Comparison of ENCODE assay signal across 23 cellular contexts in the genomic region with DNA sequence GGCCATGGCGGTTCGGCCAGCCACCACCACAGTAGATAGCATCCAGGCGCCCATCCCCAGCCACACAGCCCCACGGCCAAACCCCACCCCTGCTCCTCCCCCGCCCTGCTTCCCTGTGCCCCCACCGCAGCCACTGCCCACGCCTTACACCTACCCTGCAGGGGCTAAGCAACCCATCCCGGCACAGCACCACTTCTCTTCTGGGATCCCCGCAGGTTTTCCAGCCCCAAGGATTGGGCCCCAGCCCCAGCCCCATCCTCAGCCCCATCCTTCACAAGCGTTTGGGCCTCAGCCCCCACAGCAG. TPM values are rescaled to one million over a fixed set of nuclear protein-coding genes. Genes with fewer than 3 reads are reported as not detected.
DNase-seq lines count a peak whose midpoint lies in the region; ATAC-seq lines count a peak whose summit lies in the region.
"Had no signal": no experiment of that assay in that cellular context is flagged by ENCODE, and none has a peak within 500 bp of the region (broad histone marks: within the 10 kb centered on the region; RNA-seq: fewer than 3 reads in every experiment).

No MANE protein-coding gene starts in this region.

- H3K4ac ChIP-seq in neuronal stem cell (ENCODE audit: low read length): no peak overlapping the region

- H2BK12ac ChIP-seq in neuronal stem cell (ENCODE audit: low read length): no peak overlapping the region

- peaks cover 4% of the 10 kb centered on the region for H3K4me1 Mint-ChIP-seq in T-helper 2 cell treated with Interferon-gamma antibody and Interleukin-4, amounts not matched to agents 5 μg/mL and 100 μg/mL, for 36 hours (ENCODE audit: low read depth)
- H3K4me1 Mint-ChIP-seq in T-helper 17 cell: peaks cover 13% of the 10 kb centered on the region

- no peaks in the 10 kb centered on the region for H3K9me3 Mint-ChIP-seq in T-helper 2 cell treated with Interferon-gamma antibody and Interleukin-4, amounts not matched to agents 5 μg/mL and 100 μg/mL, for 36 hours
- H3K9me3 Mint-ChIP-seq: CD4-positive, CD25-positive, alpha-beta regulatory T cell; CD8-positive, alpha-beta T cell; H9; HFFc6 had no signal

- H2BK15ac ChIP-seq in neuronal stem cell (ENCODE audit: low read length): no peak overlapping the region

- no peak overlapping the region for H2BK120ac ChIP-seq in neuronal stem cell (ENCODE audit: low read depth, low read length)

- WGBS in neuronal stem cell (ENCODE audit: extremely low coverage in 2 of 2, insufficient read length in 2 of 2, insufficient replicate concordance in 1 of 2), 2 donors: no CpG with 5 or more reads among the region's 10 CpGs

- H3K9me3 ChIP-seq in T-helper 17 cell (ENCODE audit: control insufficient read depth, low read length, poor library complexity, severe bottlenecking) (no peaks in the 10 kb centered on the region), neuronal stem cell (replicated peaks in 1 of 2; ENCODE audit: control insufficient read depth in 2 of 2, insufficient read depth in 1 of 2, low read depth in 1 of 2, low read length in 2 of 2) (peaks cover 0 to 2% of the 10 kb centered on the region in 2 donors)
- H3K9me3 ChIP-seq: BLaER1, Caco-2 had no signal

- H3K23ac ChIP-seq in neuronal stem cell (ENCODE audit: low read depth, low read length, poor library complexity): no peak overlapping the region

- H2AFZ ChIP-seq in neuronal stem cell (ENCODE audit: low read length): no peak overlapping the region

- no peaks in the 10 kb centered on the region for H3K27me3 Mint-ChIP-seq in T-helper 2 cell treated with Interferon-gamma antibody and Interleukin-4, amounts not matched to agents 5 μg/mL and 100 μg/mL, for 36 hours (ENCODE audit: low read depth)
- H3K27me3 Mint-ChIP-seq in T-helper 17 cell: no peaks in the 10 kb centered on the region
- H3K27me3 Mint-ChIP-seq: B cell; CD4-positive, CD25-positive, alpha-beta regulatory T cell had no signal

- no peak overlapping the region for H3K14ac ChIP-seq in neuronal stem cell (ENCODE audit: low read length)

- no peak overlapping the region for H2AK5ac ChIP-seq in neuronal stem cell (ENCODE audit: low read depth, low read length)

- H4K8ac ChIP-seq in neuronal stem cell (ENCODE audit: low read depth, low read length): no peak overlapping the region

- no peak for DNase-seq in T-helper 2 cell treated with Interferon-gamma antibody and Interleukin-4, amounts not matched to agents 5 μg/mL and 100 μg/mL, for 36 hours (ENCODE audit: low spot score)
- DNase-seq in T-helper 2 cell (no peak), D341Med (ENCODE audit: low spot score) (peak; percentile 16), T-helper 17 cell (no peak), neuronal stem cell (ENCODE audit: low spot score) (no peak), H4 (ENCODE audit: low spot score) (no peak), GDM1 (lab: John Stamatoyannopoulos, UW) (no peak), midbrain (lab: John Stamatoyannopoulos, UW) (no peak)
- DNase-seq: Caco-2; CD4-positive, CD25-positive, alpha-beta regulatory T cell; CD8-positive, alpha-beta T cell; DMS 273 treated with DMSO at 0.1 percent for 48 hours; DMS79; EL; GF-D8; GOT3; H9; HFFc6 had no signal

- H3K36me3 Mint-ChIP-seq in T-helper 2 cell treated with Interferon-gamma antibody and Interleukin-4, amounts not matched to agents 5 μg/mL and 100 μg/mL, for 36 hours (ENCODE audit: low read depth): peaks cover 25% of the 10 kb centered on the region
- H3K36me3 Mint-ChIP-seq in T-helper 17 cell (ENCODE audit: low read depth): peaks cover 4% of the 10 kb centered on the region

- no peak overlapping the region for H3K4me3 ChIP-seq in neuronal stem cell (ENCODE audit: low read length in 2 of 2)
- H3K4me3 ChIP-seq: BLaER1 had no signal

- no peak overlapping the region for H3K4me3 Mint-ChIP-seq in T-helper 2 cell treated with Interferon-gamma antibody and Interleukin-4, amounts not matched to agents 5 μg/mL and 100 μg/mL, for 36 hours
- H3K4me3 Mint-ChIP-seq in T-helper 17 cell: peak overlapping the region; percentile 64
- H3K4me3 Mint-ChIP-seq: B cell; CD4-positive, CD25-positive, alpha-beta regulatory T cell; CD8-positive, alpha-beta T cell; H9; HFFc6 had no signal

- no peak overlapping the region for H3K4me2 ChIP-seq in neuronal stem cell (ENCODE audit: insufficient read depth, low read length, poor library complexity, severe bottlenecking)
- H3K4me2 ChIP-seq: BLaER1 had no signal

- ATAC-seq in T-helper 17 cell: no peak
- ATAC-seq: CD8-positive, alpha-beta T cell; HCT116 had no signal

- H3K18ac ChIP-seq in neuronal stem cell (ENCODE audit: low read length): no peak overlapping the region

- H3K36me3 ChIP-seq in neuronal stem cell (replicated peaks in 1 of 2; ENCODE audit: control insufficient read depth in 2 of 2, insufficient read depth in 2 of 2, low read length in 2 of 2): peaks cover 63 to 86% of the 10 kb centered on the region in 2 donors

- no peak overlapping the region for H4K91ac ChIP-seq in neuronal stem cell (ENCODE audit: low read depth, low read length, poor library complexity)

- H3K27ac ChIP-seq in neuronal stem cell (replicated peaks; ENCODE audit: low read length): no peak overlapping the region
- H3K27ac ChIP-seq: 22Rv1, BLaER1, C4-2B had no signal

- peaks cover 0 to 1% of the 10 kb centered on the region in 2 donors for H3K4me1 ChIP-seq in neuronal stem cell (ENCODE audit: control insufficient read depth in 2 of 2, insufficient read depth in 1 of 2, low read depth in 1 of 2, low read length in 2 of 2)

- peak overlapping the region; percentile 8 for H3K27ac Mint-ChIP-seq in T-helper 2 cell treated with Interferon-gamma antibody and Interleukin-4, amounts not matched to agents 5 μg/mL and 100 μg/mL, for 36 hours
- no peak overlapping the region for H3K27ac Mint-ChIP-seq in T-helper 17 cell
- H3K27ac Mint-ChIP-seq: B cell; CD4-positive, CD25-positive, alpha-beta regulatory T cell; CD8-positive, alpha-beta T cell; H9; HFFc6 had no signal

- H3K9ac ChIP-seq in neuronal stem cell (ENCODE audit: low read depth, low read length, poor library complexity): no peak overlapping the region
- H3K9ac ChIP-seq: BLaER1 had no signal

- H3K27me3 ChIP-seq in neuronal stem cell (ENCODE audit: control insufficient read depth in 3 of 3, insufficient read depth in 3 of 3, low read depth in 1 of 3, low read length in 3 of 3): no peaks in the 10 kb centered on the region
- H3K27me3 ChIP-seq: BLaER1 had no signal

- peak overlapping the region; percentile 39 for H2BK5ac ChIP-seq in neuronal stem cell (ENCODE audit: low read length)

- peaks cover 7% of the 10 kb centered on the region for H3K79me1 ChIP-seq in neuronal stem cell (ENCODE audit: low read depth, low read length)

RNA-seq across cellular contexts. Expression of gene PTPN23, which starts 29.5 kb away (rescaled TPM):
- 10 to 100 TPM; 36.8 to 38.6 TPM for total RNA-seq in T-helper 17 cell
- polyA plus RNA-seq in neuronal stem cell (2013, experiment 1 of 2): 16.8 TPM
- 16.8 TPM for polyA plus RNA-seq in neuronal stem cell (2013, experiment 2 of 2)
- total RNA-seq in H4 (2014; rRNA removed; shearing (Covaris generic)): 3.8 and 6.9 TPM in 2 replicates
